In genomic region chr3:47848599-47849117, GRCh38 we compare ENCODE assay signal across 32 cellular contexts. TPM values are rescaled to one million over a fixed set of nuclear protein-coding genes. Genes with fewer than 3 reads are reported as not detected.
A peak's percentile ranks its signal among the peaks of the same experiment; 100 is the strongest.
DNase-seq lines count a peak whose midpoint lies in the region; ATAC-seq, FAIRE-seq and TF ChIP-seq lines count a peak whose summit lies in the region.
"Had no signal": no experiment of that assay in that cellular context is flagged by ENCODE, and none has a peak within 500 bp of the region (broad histone marks: within the 10 kb centered on the region; RNA-seq: fewer than 3 reads in every experiment).

No MANE protein-coding gene starts in this region.

- H3K27me3 Mint-ChIP-seq in activated T-cell treated with anti-CD3 and anti-CD28 coated beads, Interleukin-2, amount 50 U/mL, for 24 hours: no peaks in the 10 kb centered on the region
- H3K27me3 Mint-ChIP-seq in activated T-cell treated with anti-CD3 and anti-CD28 coated beads, Interleukin-2, amount 50 U/mL, for 4 hours (ENCODE audit: low read depth): no peaks in the 10 kb centered on the region
- no peaks in the 10 kb centered on the region for H3K27me3 Mint-ChIP-seq in T-helper 17 cell
- H3K27me3 Mint-ChIP-seq: activated naive CD8-positive, alpha-beta T cell; CD4-positive, CD25-positive, alpha-beta regulatory T cell; natural killer cell treated with Interleukin-12 subunit alpha and Interleukin-12 subunit beta and Interleukin-15 and Interleukin-18, amount 100 ng/mL, for 72 hours; stimulated activated naive CD8-positive, alpha-beta T cell treated with anti-CD3 and anti-CD28 coated beads, Interleukin-15, Interleukin-2, amounts not matched to agents 100 ng/mL and 50 ng/mL, for 24 hours had no signal

- TF ChIP-seq CTCF in kidney (IDR thresholded peaks at IDR 0.05; ENCODE audit: borderline replicate concordance, extremely low read depth, insufficient read depth) (no peak), psoas muscle (IDR thresholded peaks at IDR 0.05) (no peak)

- no peak overlapping the region for H3K4me3 ChIP-seq in kidney (ENCODE audit: low read length in 2 of 2)
- no peak overlapping the region for H3K4me3 ChIP-seq in psoas muscle
- H3K4me3 ChIP-seq: breast epithelium, colonic mucosa, ovary, testis had no signal

- H3K27ac Mint-ChIP-seq in activated T-cell treated with anti-CD3 and anti-CD28 coated beads, Interleukin-2, amount 50 U/mL, for 24 hours: peak overlapping the region; percentile 75
- peak overlapping the region; percentile 72 for H3K27ac Mint-ChIP-seq in T-helper 17 cell
- H3K27ac Mint-ChIP-seq: activated CD8-positive, alpha-beta T cell treated with anti-CD3 and anti-CD28 coated beads, Interleukin-2, amount 10 ng/mL, durations not matched to agents 7 days and 5 days; activated naive CD8-positive, alpha-beta T cell; natural killer cell treated with Interleukin-12 subunit alpha and Interleukin-12 subunit beta and Interleukin-15 and Interleukin-18, amount 100 ng/mL, for 72 hours; stimulated activated naive CD8-positive, alpha-beta T cell treated with anti-CD3 and anti-CD28 coated beads, Interleukin-15, Interleukin-2, amounts not matched to agents 100 ng/mL and 50 ng/mL, for 24 hours had no signal

- no peak overlapping the region for H3K9ac ChIP-seq in kidney (ENCODE audit: low read length in 2 of 2)

- FAIRE-seq in kidney (lab: Jason Lieb, UNC): no peak
- FAIRE-seq: GM18507, H54, small intestine, urothelium cell line had no signal

- 65 to 83% (median 73%) methylated on average over 23 of the region's 23 CpGs for WGBS in psoas muscle, 3 donors

- intact Hi-C loops in kidney (cut with DNase I): loop anchor here (10.0 kb wide), 1 partner anchor 306 kb away; no protein-coding TSS in a partner anchor
- intact Hi-C loops in psoas muscle (cut with DNase I): no loop called here

- H3K9me3 ChIP-seq in T-helper 17 cell (ENCODE audit: control insufficient read depth, low read length, poor library complexity, severe bottlenecking) (no peaks in the 10 kb centered on the region), kidney (ENCODE audit: control insufficient read depth in 1 of 2, low read length in 2 of 2) (no peaks in the 10 kb centered on the region), psoas muscle (no peaks in the 10 kb centered on the region)
- H3K9me3 ChIP-seq: breast epithelium, colonic mucosa, ovary, testis had no signal

- H3K36me3 ChIP-seq in kidney (ENCODE audit: control insufficient read depth in 1 of 2, insufficient read depth in 2 of 2, low read length in 2 of 2) (peaks cover 32 to 62% of the 10 kb centered on the region in 2 donors), psoas muscle (ENCODE audit: insufficient read depth in 1 of 2, low read depth in 1 of 2) (peaks cover 9 to 100% of the 10 kb centered on the region in 2 donors)
- H3K36me3 ChIP-seq: ovary had no signal

- H3K27ac ChIP-seq in kidney (ENCODE audit: low read depth in 2 of 2, low read length in 2 of 2): no peak overlapping the region
- H3K27ac ChIP-seq in psoas muscle: no peak overlapping the region
- H3K27ac ChIP-seq: breast epithelium, colonic mucosa, ovary, testis had no signal

- no peaks in the 10 kb centered on the region for H3K27me3 ChIP-seq in psoas muscle (ENCODE audit: insufficient read depth in 3 of 3, low read length in 2 of 3)
- H3K27me3 ChIP-seq: breast epithelium, colonic mucosa, ovary, testis had no signal

- H3K9me3 Mint-ChIP-seq in activated T-cell treated with anti-CD3 and anti-CD28 coated beads, Interleukin-2, amount 50 U/mL, for 24 hours: no peaks in the 10 kb centered on the region
- no peaks in the 10 kb centered on the region for H3K9me3 Mint-ChIP-seq in activated T-cell treated with anti-CD3 and anti-CD28 coated beads, Interleukin-2, amount 50 U/mL, for 4 hours
- H3K9me3 Mint-ChIP-seq: CD4-positive, CD25-positive, alpha-beta regulatory T cell; natural killer cell treated with Interleukin-12 subunit alpha and Interleukin-12 subunit beta and Interleukin-15 and Interleukin-18, amount 100 ng/mL, for 72 hours; stimulated activated naive CD8-positive, alpha-beta T cell treated with anti-CD3 and anti-CD28 coated beads, Interleukin-15, Interleukin-2, amounts not matched to agents 100 ng/mL and 50 ng/mL, for 24 hours had no signal

- ATAC-seq in activated T-cell treated with anti-CD3 and anti-CD28 coated beads, Interleukin-2, amount 50 U/mL, for 4 hours: no peak
- no peak for ATAC-seq in T-helper 17 cell
- ATAC-seq in psoas muscle: peak in 3 of 4 donors; percentile 3 to 11 (median 6)
- ATAC-seq in GM19467 (IDR thresholded peaks at IDR 0.05; ENCODE audit: unreplicated experiment): no peak
- ATAC-seq: activated CD8-positive, alpha-beta T cell treated with anti-CD3 and anti-CD28 coated beads, Interleukin-2, amount 10 ng/mL, durations not matched to agents 7 days and 5 days had no signal

- H3K4me1 ChIP-seq in kidney (ENCODE audit: control insufficient read depth in 1 of 2, insufficient read depth in 1 of 2, low read depth in 1 of 2, low read length in 2 of 2): no peaks in the 10 kb centered on the region
- no peaks in the 10 kb centered on the region for H3K4me1 ChIP-seq in psoas muscle
- H3K4me1 ChIP-seq: breast epithelium, colonic mucosa had no signal

- H3K36me3 Mint-ChIP-seq in activated T-cell treated with anti-CD3 and anti-CD28 coated beads, Interleukin-2, amount 50 U/mL, for 24 hours (ENCODE audit: low read depth): peaks cover 94% of the 10 kb centered on the region
- peaks cover 23% of the 10 kb centered on the region for H3K36me3 Mint-ChIP-seq in activated T-cell treated with anti-CD3 and anti-CD28 coated beads, Interleukin-2, amount 50 U/mL, for 4 hours (ENCODE audit: insufficient read depth)
- H3K36me3 Mint-ChIP-seq in T-helper 17 cell (ENCODE audit: low read depth): peaks cover 7% of the 10 kb centered on the region

- no peaks in the 10 kb centered on the region for H3K4me1 Mint-ChIP-seq in activated T-cell treated with anti-CD3 and anti-CD28 coated beads, Interleukin-2, amount 50 U/mL, for 24 hours (ENCODE audit: low read depth)
- H3K4me1 Mint-ChIP-seq in activated T-cell treated with anti-CD3 and anti-CD28 coated beads, Interleukin-2, amount 50 U/mL, for 4 hours (ENCODE audit: low read depth): no peaks in the 10 kb centered on the region
- H3K4me1 Mint-ChIP-seq in T-helper 17 cell: peaks cover 11% of the 10 kb centered on the region
- H3K4me1 Mint-ChIP-seq: CD4-positive, CD25-positive, alpha-beta regulatory T cell had no signal

- no peak overlapping the region for H3K4me3 Mint-ChIP-seq in activated T-cell treated with anti-CD3 and anti-CD28 coated beads, Interleukin-2, amount 50 U/mL, for 24 hours
- H3K4me3 Mint-ChIP-seq in activated T-cell treated with anti-CD3 and anti-CD28 coated beads, Interleukin-2, amount 50 U/mL, for 4 hours: no peak overlapping the region
- no peak overlapping the region for H3K4me3 Mint-ChIP-seq in T-helper 17 cell
- H3K4me3 Mint-ChIP-seq: activated CD8-positive, alpha-beta T cell treated with anti-CD3 and anti-CD28 coated beads, Interleukin-2, amount 10 ng/mL, durations not matched to agents 7 days and 5 days; activated naive CD8-positive, alpha-beta T cell; CD4-positive, CD25-positive, alpha-beta regulatory T cell; natural killer cell treated with Interleukin-12 subunit alpha and Interleukin-12 subunit beta and Interleukin-15 and Interleukin-18, amount 100 ng/mL, for 72 hours; stimulated activated naive CD8-positive, alpha-beta T cell treated with anti-CD3 and anti-CD28 coated beads, Interleukin-15, Interleukin-2, amounts not matched to agents 100 ng/mL and 50 ng/mL, for 24 hours had no signal

- DNase-seq in activated T-cell treated with anti-CD3 and anti-CD28 coated beads, Interleukin-2, amount 50 U/mL, for 24 hours: no peak
- DNase-seq in activated T-cell treated with anti-CD3 and anti-CD28 coated beads, Interleukin-2, amount 50 U/mL, for 4 hours: no peak
- no peak for DNase-seq in T-helper 17 cell
- DNase-seq in kidney: peak; percentile 70
- DNase-seq in psoas muscle: no peak
- no peak for DNase-seq in UCSD-AML1 (lab: John Stamatoyannopoulos, UW; ENCODE audit: unreplicated experiment)
- no peak for DNase-seq in DMS53 treated with DMSO at 0.1 percent for 48 hours (lab: John Stamatoyannopoulos, UW; ENCODE audit: unreplicated experiment)
- DNase-seq: 8988T; activated CD4-positive, alpha-beta T cell treated with anti-CD3 and anti-CD28 coated beads for 1 hour; activated CD8-positive, alpha-beta T cell treated with anti-CD3 and anti-CD28 coated beads, Interleukin-2, amount 10 ng/mL, durations not matched to agents 7 days and 5 days; activated effector memory CD4-positive, alpha-beta T cell treated with Interleukin-2 at 50 U/mL for 16 hours; anterior cingulate cortex; CD4-positive, CD25-positive, alpha-beta regulatory T cell; colonic mucosa; effector CD8-positive, alpha-beta T cell; Kasumi-1; kidney glomerular epithelial cell; MV-4-11; NCI-H1436; NCI-H2081; NCI-H526; ovary; testis had no signal

RNA-seq across cellular contexts. Expression of gene DHX30, which starts 45.7 kb away (rescaled TPM):
- total RNA-seq in activated T-cell treated with anti-CD3 and anti-CD28 coated beads, Interleukin-2, amount 50 U/mL, for 4 hours: 100 to 1,000 TPM; 166 to 178 (median 167) TPM
- total RNA-seq in T-helper 17 cell (10 to 100 TPM; 66.8 to 74.2 TPM), kidney (59.7 TPM), psoas muscle (10 to 100 TPM; 43.3 to 62.3 (median 52.3) TPM)
- polyA plus RNA-seq in kidney (ENCODE audit: insufficient read depth, low read depth, low replicate concordance) (37.8 TPM), psoas muscle (10 to 100 TPM; 40.6 to 57.2 (median 48.8) TPM)

Comparison
In these comparisons a context has a peak if more than half of its experiments do, and no peak if none do; other contexts are left out.
1. ATAC-seq: peak in psoas muscle (3 of 4); none in activated T-cell treated with anti-CD3 and anti-CD28 coated beads, Interleukin-2, amount 50 U/mL, for 4 hours (0 of 2), T-helper 17 cell (single experiment) and GM19467 (single experiment).